Comparison of ENCODE assay signal across 8 cellular contexts in genomic region chr5:181223041-181223728, GRCh38. TPM values are rescaled to one million over a fixed set of nuclear protein-coding genes. Genes with fewer than 3 reads are reported as not detected.
A peak's percentile ranks its signal among the peaks of the same experiment; 100 is the strongest.
DNase-seq lines count a peak whose midpoint lies in the region; ATAC-seq and TF ChIP-seq lines count a peak whose summit lies in the region.

Gene TRIM41 (plus strand): TSS chr5:181223281. CDS start chr5:181224000, 719 bp downstream.

- H3K36me3 ChIP-seq in BLaER1 (peaks cover 16% of the 10 kb centered on the region), muscle layer of colon (ENCODE audit: insufficient read depth, low read length) (no peaks in the 10 kb centered on the region)

- H3K4me1 ChIP-seq in BLaER1: peaks cover 47% of the 10 kb centered on the region
- H3K4me1 ChIP-seq in muscle layer of colon (ENCODE audit: insufficient read depth, low read length): peaks cover 14% of the 10 kb centered on the region

- peak within 1 kb of the TSS; percentile 83 for H3K4me2 ChIP-seq in BLaER1

- H3K27ac ChIP-seq in BLaER1 (peak within 1 kb of the TSS; percentile 98), muscle layer of colon (ENCODE audit: low read depth, low read length) (peak within 1 kb of the TSS; percentile 96)

- H3K27me3 ChIP-seq in BLaER1: no peaks in the 10 kb centered on the region; the same call in 1 of the 2 replicates
- no peaks in the 10 kb centered on the region for H3K27me3 ChIP-seq in muscle layer of colon (ENCODE audit: control insufficient read depth in 1 of 2, insufficient read depth in 2 of 2, low read length in 2 of 2)

- ATAC-seq in GM19468 (IDR thresholded peaks at IDR 0.05; ENCODE audit: extremely low read depth, unreplicated experiment): peak; percentile 40

- H3K9ac ChIP-seq in BLaER1 (peak within 1 kb of the TSS; percentile 94), muscle layer of colon (ENCODE audit: low read length) (peak within 1 kb of the TSS; percentile 90)

- TF ChIP-seq CTCF in epithelial cell of esophagus (IDR thresholded peaks at IDR 0.05; ENCODE audit: insufficient read depth, low read depth, low read length, missing control alignments): no peak

- DNase-seq in HT1080 (ENCODE audit: low read depth) (peak; percentile 98), epithelial cell of esophagus (ENCODE audit: low read depth) (peak; percentile 98), DMS153 (lab: John Stamatoyannopoulos, UW) (no peak)
- peak; percentile 98 for DNase-seq in activated CD8-positive, alpha-beta memory T cell treated with anti-CD3 and anti-CD28 coated beads for 24 hours
- DNase-seq in stimulated activated CD8-positive, alpha-beta memory T cell treated with anti-CD3 and anti-CD28 coated beads, Interleukin-7, amount 100 ng/mL, for 4 hours (ENCODE audit: low read depth in 2 of 2): peak; percentile 96 to 98

- no peaks in the 10 kb centered on the region for H4K20me1 ChIP-seq in BLaER1

- H3K4me3 ChIP-seq in BLaER1: peak within 1 kb of the TSS; percentile 79
- peak within 1 kb of the TSS; percentile 81 for H3K4me3 ChIP-seq in epithelial cell of esophagus (ENCODE audit: low read length)
- peak within 1 kb of the TSS; percentile 81 to 87 for H3K4me3 ChIP-seq in muscle layer of colon (ENCODE audit: low read depth in 1 of 2, low read length in 2 of 2)

- H3K9me3 ChIP-seq in BLaER1 (no peaks in the 10 kb centered on the region), muscle layer of colon (ENCODE audit: low read length) (no peaks in the 10 kb centered on the region)

RNA-seq across cellular contexts. Expression of gene TRIM41, which starts in this region (rescaled TPM):
- total RNA-seq in HT1080 (2014; rRNA removed; shearing (Covaris generic)): 19.1 and 29.1 TPM in 2 replicates
- polyA plus RNA-seq in HT1080 (2015; cell fraction: cytosol; rRNA removed): 16.6 and 18.4 TPM in 2 replicates
- polyA plus RNA-seq in HT1080 (2015; cell fraction: nucleus; rRNA removed): 78.9 and 84.8 TPM in 2 replicates
